In genomic region chr19:38320969-38321339, GRCh38 we compare ENCODE assay signal across 13 cellular contexts. TPM values are rescaled to one million over a fixed set of nuclear protein-coding genes. Genes with fewer than 3 reads are reported as not detected.
DNase-seq lines count a peak whose midpoint lies in the region; TF ChIP-seq lines count a peak whose summit lies in the region.
"Had no signal": no experiment of that assay in that cellular context is flagged by ENCODE, and none has a peak within 500 bp of the region (broad histone marks: within the 10 kb centered on the region; RNA-seq: fewer than 3 reads in every experiment).

No MANE protein-coding gene starts in this region.

- H3K36me3 Mint-ChIP-seq in IgD-negative memory B cell (peaks cover 2% of the 10 kb centered on the region), endothelial cell (ENCODE audit: low read depth, unreplicated experiment) (peaks cover 10% of the 10 kb centered on the region)

- no peaks in the 10 kb centered on the region for H3K9me3 Mint-ChIP-seq in IgD-negative memory B cell
- H3K9me3 Mint-ChIP-seq in endothelial cell (ENCODE audit: unreplicated experiment) = no peaks in the 10 kb centered on the region

- no peaks in the 10 kb centered on the region for H3K9me3 ChIP-seq in neutrophil

- TF ChIP-seq CTCF in BJ (IDR thresholded peaks at IDR 0.05; ENCODE audit: insufficient read depth, low read depth, low read length) = no peak
- no peak for TF ChIP-seq CTCF in endothelial cell (IDR thresholded peaks at IDR 0.05; ENCODE audit: unreplicated experiment)
- TF ChIP-seq CTCF in neutrophil (IDR thresholded peaks at IDR 0.05) = no peak

- peak overlapping the region; percentile 3 for H3K27ac ChIP-seq in neutrophil

- POLR2A ChIA-PET in BJ (lab: Charles Lee) = no interaction called here

- H3K4me1 ChIP-seq in neutrophil (ENCODE audit: control insufficient read depth in 1 of 2, insufficient read depth in 1 of 2, low read depth in 1 of 2, low read length in 1 of 2) = peaks cover 55 to 57% of the 10 kb centered on the region in 2 experiments

- H3K27me3 ChIP-seq in BJ (ENCODE audit: control insufficient read depth, insufficient read depth, low read length) (no peaks in the 10 kb centered on the region), neutrophil (no peaks in the 10 kb centered on the region)

- H3K36me3 ChIP-seq in BJ (ENCODE audit: control insufficient read depth, insufficient read depth, low read length) (peaks cover 3% of the 10 kb centered on the region), neutrophil (peaks cover 19% of the 10 kb centered on the region)

- H3K27me3 Mint-ChIP-seq in IgD-negative memory B cell = no peaks in the 10 kb centered on the region
- peaks cover 18% of the 10 kb centered on the region for H3K27me3 Mint-ChIP-seq in endothelial cell (ENCODE audit: unreplicated experiment)

- peak overlapping the region; percentile 72; the same call in 1 of the 2 replicates for H3K4me3 ChIP-seq in BJ (ENCODE audit: low read depth, low read length)
- peak overlapping the region in 1 of 2 experiments; percentile 80 for H3K4me3 ChIP-seq in neutrophil (ENCODE audit: low read depth in 1 of 2, low read length in 1 of 2)
- H3K4me3 ChIP-seq: K562 had no signal

- CTCF ChIA-PET in BJ (lab: Yijun Ruan, JAX) = interaction anchor here (0.7 to 5.8 kb wide), 5 partner anchors 11 to 84 kb away, joined by 3 to 37 read pairs (median 3); no protein-coding TSS in a partner anchor

- H3K4me1 Mint-ChIP-seq in IgD-negative memory B cell (peaks cover 5 to 27% (median 18%) of the 10 kb centered on the region in 3 donors), endothelial cell (ENCODE audit: unreplicated experiment) (peaks cover 42% of the 10 kb centered on the region)

- peak overlapping the region in 1 of 3 donors; percentile 89 for H3K27ac Mint-ChIP-seq in IgD-negative memory B cell
- H3K27ac Mint-ChIP-seq in endothelial cell (ENCODE audit: unreplicated experiment) = peak overlapping the region; percentile 64

- H3K4me3 Mint-ChIP-seq in IgD-negative memory B cell = peak overlapping the region; percentile 55 to 93 (median 78)
- H3K4me3 Mint-ChIP-seq in endothelial cell (ENCODE audit: unreplicated experiment) = peak overlapping the region; percentile 88

- no peak for DNase-seq in BJ (ENCODE audit: low read depth)
- DNase-seq in endothelial cell (ENCODE audit: low spot score) = no peak
- no peak for DNase-seq in NCI-H526 (lab: John Stamatoyannopoulos, UW)
- DNase-seq in stimulated activated CD4-positive, alpha-beta T cell treated with anti-CD3 and anti-CD28 coated beads, Interleukin-2, amount 100 ng/mL, for 48 hours = no peak
- DNase-seq in CD1c-positive myeloid dendritic cell (ENCODE audit: extremely low spot score) = no peak
- DNase-seq in NCI-H526 treated with DMSO at 0.1 percent for 48 hours (lab: John Stamatoyannopoulos, UW) = no peak
- DNase-seq: cerebellar nuclear complex; DMS53; NCI-H69; stimulated activated CD4-positive, alpha-beta T cell treated with anti-CD3 and anti-CD28 coated beads, Interleukin-4, amount 100 ng/mL, for 24 hours had no signal

RNA-seq across cellular contexts. Expression of gene KCNK6, which starts 1.3 kb away (rescaled TPM):
- polyA plus RNA-seq in BJ (2011; rRNA removed) (15.6 and 16.5 TPM in 2 replicates), IgD-negative memory B cell (3.6 TPM)
- polyA minus RNA-seq in BJ (2011; rRNA and poly(A)+ RNA removed) = 6.2 and 8.6 TPM in 2 replicates
- total RNA-seq in endothelial cell (ENCODE audit: unreplicated experiment) = 15.8 TPM

RNA-seq across cellular contexts. Expression of gene YIF1B, which starts 5.2 kb away (rescaled TPM):
- polyA plus RNA-seq in BJ (2011; rRNA removed) (126 and 211 TPM in 2 replicates), IgD-negative memory B cell (33.7 TPM)
- polyA minus RNA-seq in BJ (2011; rRNA and poly(A)+ RNA removed) = 64.5 and 115 TPM in 2 replicates
- 55.2 TPM for total RNA-seq in endothelial cell (ENCODE audit: unreplicated experiment)

RNA-seq across cellular contexts. Expression of gene CATSPERG, which starts 14.7 kb away (rescaled TPM):
- polyA plus RNA-seq in BJ (2011; rRNA removed) = 0.22 and 0.26 TPM in 2 replicates
- polyA minus RNA-seq in BJ (2011; rRNA and poly(A)+ RNA removed) = 0.38 and 1.9 TPM in 2 replicates
- 1.6 TPM for polyA plus RNA-seq in IgD-negative memory B cell
- total RNA-seq in endothelial cell (ENCODE audit: unreplicated experiment) = 3.2 TPM

RNA-seq across cellular contexts. Expression of gene C19orf33, which starts 16.9 kb away (rescaled TPM):
- polyA plus RNA-seq in BJ (2011; rRNA removed) (0.28 and 0.88 TPM in 2 replicates), IgD-negative memory B cell (0.83 TPM)
- not detected in 2 replicates for polyA minus RNA-seq in BJ (2011; rRNA and poly(A)+ RNA removed)
- total RNA-seq in endothelial cell (ENCODE audit: unreplicated experiment) = 2.7 TPM
- total RNA-seq: K562 had no signal

RNA-seq across cellular contexts. Expression of gene PSMD8, which starts 53.4 kb away (rescaled TPM):
- 583 and 662 TPM in 2 replicates for polyA plus RNA-seq in BJ (2011; rRNA removed)
- 169 and 320 TPM in 2 replicates for polyA minus RNA-seq in BJ (2011; rRNA and poly(A)+ RNA removed)
- polyA plus RNA-seq in IgD-negative memory B cell = 191 TPM
- total RNA-seq in endothelial cell (ENCODE audit: unreplicated experiment) = 137 TPM
